Comparison of ENCODE assay signal across 8 cellular contexts in the genomic region with DNA sequence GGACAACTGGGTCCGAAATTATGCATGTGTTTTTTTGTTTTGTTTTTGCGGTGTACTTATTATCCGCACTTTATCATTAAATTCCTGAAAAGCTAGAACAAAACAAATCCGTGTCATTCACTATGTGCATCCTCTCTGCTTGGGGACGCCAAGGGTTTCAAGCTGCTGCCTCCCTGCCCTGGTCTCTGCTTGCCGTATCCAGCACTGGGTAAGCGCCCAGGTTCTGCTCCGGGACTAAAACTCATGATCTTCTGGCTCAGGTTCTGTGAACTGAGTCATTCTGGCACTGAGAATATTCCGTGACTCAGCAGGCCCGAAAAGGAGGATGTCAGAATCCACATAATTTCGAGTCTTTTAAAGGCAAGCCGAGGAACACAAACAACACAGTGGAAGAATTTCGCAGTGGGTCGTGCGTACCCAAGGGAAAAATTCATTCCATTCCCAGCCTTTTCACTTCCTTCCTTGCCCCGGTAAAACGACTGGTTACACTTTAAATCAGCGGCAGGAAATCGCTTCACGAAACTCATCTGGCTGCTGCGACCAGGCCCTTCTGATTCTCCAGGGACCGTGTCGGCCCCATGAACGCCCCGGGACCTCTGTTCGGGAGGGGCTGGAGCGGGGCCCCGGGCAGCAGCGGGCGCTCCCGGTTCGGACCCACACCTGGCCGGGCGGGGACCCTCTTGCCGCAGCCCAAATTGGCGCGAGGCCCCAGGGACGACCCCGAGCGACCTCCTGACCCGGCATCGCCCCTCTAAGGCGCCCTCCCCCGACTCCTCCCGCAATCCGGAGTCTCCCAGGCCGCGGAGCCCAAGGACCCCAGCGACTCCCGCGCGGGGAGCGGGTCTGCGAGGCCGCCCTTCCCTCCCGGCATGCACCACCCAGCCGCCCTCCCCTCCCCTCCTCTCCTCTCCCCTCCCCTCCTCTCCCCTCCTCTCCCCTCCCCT. TPM values are rescaled to one million over a fixed set of nuclear protein-coding genes. Genes with fewer than 3 reads are reported as not detected.
DNase-seq lines count a peak whose midpoint lies in the region; ATAC-seq, FAIRE-seq and TF ChIP-seq lines count a peak whose summit lies in the region.

No MANE protein-coding gene starts in this region.

- peaks cover 43% of the 10 kb centered on the region for H3K27me3 ChIP-seq in CD4-positive, CD25-positive, alpha-beta regulatory T cell (ENCODE audit: control insufficient read depth, insufficient read depth, low read length)
- H3K27me3 ChIP-seq in RWPE2 (ENCODE audit: insufficient read depth, poor library complexity, severe bottlenecking) (no peaks in the 10 kb centered on the region), iPS DF 6.9 (ENCODE audit: control insufficient read depth, insufficient read depth, low read length) (no peaks in the 10 kb centered on the region)

- H3K4me1 ChIP-seq in CD4-positive, CD25-positive, alpha-beta regulatory T cell (ENCODE audit: control insufficient read depth, insufficient read depth, low read length, poor library complexity, severe bottlenecking), result peaks cover 17% of the 10 kb centered on the region
- H3K4me1 ChIP-seq in RWPE2 (ENCODE audit: insufficient read depth, poor library complexity, severe bottlenecking) (peaks cover 29% of the 10 kb centered on the region), iPS DF 6.9 (ENCODE audit: control insufficient read depth, insufficient read depth, low read length) (no peaks in the 10 kb centered on the region; the same call in 1 of the 2 replicates)

- H3K36me3 ChIP-seq in CD4-positive, CD25-positive, alpha-beta regulatory T cell (ENCODE audit: control insufficient read depth, insufficient read depth, low read length), result no peaks in the 10 kb centered on the region
- H3K36me3 ChIP-seq in RWPE2 (ENCODE audit: low read depth) (peaks cover 19% of the 10 kb centered on the region), iPS DF 6.9 (ENCODE audit: control insufficient read depth, insufficient read depth, low read length) (no peaks in the 10 kb centered on the region)

- peaks cover 3% of the 10 kb centered on the region for H3K36me3 Mint-ChIP-seq in CD4-positive, CD25-positive, alpha-beta regulatory T cell
- no peaks in the 10 kb centered on the region for H3K36me3 Mint-ChIP-seq in brain

- ATAC-seq in CD4-positive, CD25-positive, alpha-beta regulatory T cell (ENCODE audit: low read depth in 2 of 2), result peak in 1 of 2 donors; percentile 21
- peak; percentile 46 for ATAC-seq in HG03460 (IDR thresholded peaks at IDR 0.05; ENCODE audit: unreplicated experiment)
- ATAC-seq in RWPE2 (ENCODE audit: low read depth), result peak; percentile 49
- ATAC-seq in GM18520 (IDR thresholded peaks at IDR 0.05; ENCODE audit: unreplicated experiment), result no peak

- TF ChIP-seq CTCF in RWPE2 (IDR thresholded peaks at IDR 0.05; ENCODE audit: poor library complexity, severe bottlenecking), result no peak
- TF ChIP-seq CTCF in brain (conservative IDR thresholded peaks at IDR 0.05), result no peak

- peaks cover 49% of the 10 kb centered on the region for H3K27me3 Mint-ChIP-seq in CD4-positive, CD25-positive, alpha-beta regulatory T cell
- peaks cover 5% of the 10 kb centered on the region for H3K27me3 Mint-ChIP-seq in brain

- no peak overlapping the region for H3K27ac ChIP-seq in CD4-positive, CD25-positive, alpha-beta regulatory T cell (ENCODE audit: insufficient read depth, low read length, poor library complexity, severe bottlenecking)
- H3K27ac ChIP-seq in RWPE2 (ENCODE audit: poor library complexity, severe bottlenecking), result peak overlapping the region; percentile 99
- H3K27ac ChIP-seq in iPS DF 6.9 (ENCODE audit: low read length), result no peak overlapping the region

- peaks cover 0 to 11% (median 3%) of the 10 kb centered on the region in 7 donors for H3K9me3 Mint-ChIP-seq in CD4-positive, CD25-positive, alpha-beta regulatory T cell
- H3K9me3 Mint-ChIP-seq in brain, result no peaks in the 10 kb centered on the region

- H3K9me3 ChIP-seq in CD4-positive, CD25-positive, alpha-beta regulatory T cell (ENCODE audit: control insufficient read depth in 2 of 2, low read length in 2 of 2), result no peaks in the 10 kb centered on the region
- H3K9me3 ChIP-seq in RWPE2 (ENCODE audit: severe bottlenecking) (no peaks in the 10 kb centered on the region), iPS DF 6.9 (ENCODE audit: control insufficient read depth, insufficient read depth, low read length) (no peaks in the 10 kb centered on the region)

- FAIRE-seq in GM19239 (lab: Jason Lieb, UNC), result peak; percentile 93

- peak in 1 of 3 donors; percentile 13 for DNase-seq in CD4-positive, CD25-positive, alpha-beta regulatory T cell
- DNase-seq in GM19239 (ENCODE audit: insufficient read length, low spot score) (peak; percentile 69), RWPE2 (ENCODE audit: low spot score) (peak; percentile 81), iPS DF 6.9 (ENCODE audit: low read depth, low spot score) (peak; percentile 16), putamen (ENCODE audit: low spot score) (peak; percentile 79)

- no CpG with 5 or more reads among the region's 57 CpGs for WGBS in iPS DF 6.9 (ENCODE audit: insufficient coverage, insufficient read length)

- peaks cover 0 to 17% (median 9%) of the 10 kb centered on the region in 4 donors for H3K4me1 Mint-ChIP-seq in CD4-positive, CD25-positive, alpha-beta regulatory T cell
- peaks cover 41% of the 10 kb centered on the region for H3K4me1 Mint-ChIP-seq in brain

- peak overlapping the region; percentile 21 to 63 (median 50) for H3K4me3 Mint-ChIP-seq in CD4-positive, CD25-positive, alpha-beta regulatory T cell
- peak overlapping the region; percentile 67 to 94 (median 90) for H3K4me3 Mint-ChIP-seq in brain

- H3K4me3 ChIP-seq in CD4-positive, CD25-positive, alpha-beta regulatory T cell (ENCODE audit: low read depth, low read length), result no peak overlapping the region
- H3K4me3 ChIP-seq in RWPE2 (ENCODE audit: severe bottlenecking) (peak overlapping the region; percentile 87), iPS DF 6.9 (ENCODE audit: low read length) (peak overlapping the region; percentile 70; the same call in 1 of the 2 replicates)

- no peak overlapping the region for H3K27ac Mint-ChIP-seq in CD4-positive, CD25-positive, alpha-beta regulatory T cell
- peak overlapping the region; percentile 47 to 99 (median 81) for H3K27ac Mint-ChIP-seq in brain

RNA-seq across cellular contexts. Expression of a gene that starts 0.7 kb away (rescaled TPM):
- 1.1 TPM for total RNA-seq in CD4-positive, CD25-positive, alpha-beta regulatory T cell
- polyA plus RNA-seq in CD4-positive, CD25-positive, alpha-beta regulatory T cell, result not detected
- polyA plus RNA-seq in brain (ENCODE audit: insufficient read depth, low read depth, low replicate concordance), result 33.5 TPM

Comparison
In these comparisons a context has a peak if more than half of its experiments do, and no peak if none do; other contexts are left out.
1. H3K27ac Mint-ChIP-seq: peak in brain (5 of 5); none in CD4-positive, CD25-positive, alpha-beta regulatory T cell (0 of 3).
2. RNA of a gene that starts 0.7 kb away (polyA plus RNA-seq): 33.5 TPM in brain (single experiment); not detected in CD4-positive, CD25-positive, alpha-beta regulatory T cell; every median in the first group is over 10 times any median in the second.